In the genomic region with DNA sequence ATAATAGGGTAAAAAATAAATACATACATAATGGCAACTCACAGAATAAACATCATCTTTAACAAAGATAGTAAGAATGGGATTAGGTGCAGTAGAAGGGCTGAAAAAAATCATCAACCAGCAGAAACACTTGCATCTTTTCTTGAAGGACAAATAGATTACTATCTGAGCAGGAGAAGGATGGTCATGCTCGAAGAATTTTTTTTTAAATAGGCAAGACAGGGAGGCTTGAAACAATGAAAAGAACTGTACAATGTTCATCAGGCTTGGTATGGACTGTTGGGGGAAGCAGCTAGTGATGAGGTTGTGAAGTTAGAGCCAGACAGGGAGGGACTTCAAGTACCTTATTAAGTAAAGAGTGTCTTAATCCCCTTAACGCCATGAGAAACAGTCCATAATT, we compare ENCODE assay signal across 1 cellular context.
TF ChIP-seq lines count a peak whose summit lies in the region.

No MANE protein-coding gene starts in this region.

TF ChIP-seq in IMR-90, 13 proteins besides CTCF, POLR2A, EP300 and RAD21:
- TF ChIP-seq SMC3 (IDR thresholded peaks at IDR 0.05; ENCODE audit: low read depth, low read length) = no peak
- TF ChIP-seq RFX5 (IDR thresholded peaks at IDR 0.05; ENCODE audit: low read depth, low read length) = no peak
- TF ChIP-seq, protein P1, sequence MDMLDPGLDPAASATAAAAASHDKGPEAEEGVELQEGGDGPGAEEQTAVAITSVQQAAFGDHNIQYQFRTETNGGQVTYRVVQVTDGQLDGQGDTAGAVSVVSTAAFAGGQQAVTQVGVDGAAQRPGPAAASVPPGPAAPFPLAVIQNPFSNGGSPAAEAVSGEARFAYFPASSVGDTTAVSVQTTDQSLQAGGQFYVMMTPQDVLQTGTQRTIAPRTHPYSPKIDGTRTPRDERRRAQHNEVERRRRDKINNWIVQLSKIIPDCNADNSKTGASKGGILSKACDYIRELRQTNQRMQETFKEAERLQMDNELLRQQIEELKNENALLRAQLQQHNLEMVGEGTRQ (IDR thresholded peaks at IDR 0.05; ENCODE audit: low read depth, low read length) = no peak
- no peak for TF ChIP-seq MXI1 (IDR thresholded peaks at IDR 0.05; ENCODE audit: borderline replicate concordance, low read depth, low read length)
- TF ChIP-seq BHLHE40 (IDR thresholded peaks at IDR 0.05; ENCODE audit: low read depth, low read length) = no peak
- no peak for TF ChIP-seq MAFK (IDR thresholded peaks at IDR 0.05; ENCODE audit: low read depth, low read length)
- TF ChIP-seq CEBPB (IDR thresholded peaks at IDR 0.05; ENCODE audit: low read depth, low read length) = no peak
- no peak for TF ChIP-seq FOS (IDR thresholded peaks at IDR 0.05; ENCODE audit: low read depth, low read length)
- no peak for TF ChIP-seq NFE2L2 (IDR thresholded peaks at IDR 0.05; ENCODE audit: low read depth, low read length)
- TF ChIP-seq MAZ (IDR thresholded peaks at IDR 0.05; ENCODE audit: borderline replicate concordance, low read depth, low read length) = no peak
- TF ChIP-seq RCOR1 (IDR thresholded peaks at IDR 0.05; ENCODE audit: insufficient replicate concordance, low read length) = no peak
- TF ChIP-seq, protein P2, sequence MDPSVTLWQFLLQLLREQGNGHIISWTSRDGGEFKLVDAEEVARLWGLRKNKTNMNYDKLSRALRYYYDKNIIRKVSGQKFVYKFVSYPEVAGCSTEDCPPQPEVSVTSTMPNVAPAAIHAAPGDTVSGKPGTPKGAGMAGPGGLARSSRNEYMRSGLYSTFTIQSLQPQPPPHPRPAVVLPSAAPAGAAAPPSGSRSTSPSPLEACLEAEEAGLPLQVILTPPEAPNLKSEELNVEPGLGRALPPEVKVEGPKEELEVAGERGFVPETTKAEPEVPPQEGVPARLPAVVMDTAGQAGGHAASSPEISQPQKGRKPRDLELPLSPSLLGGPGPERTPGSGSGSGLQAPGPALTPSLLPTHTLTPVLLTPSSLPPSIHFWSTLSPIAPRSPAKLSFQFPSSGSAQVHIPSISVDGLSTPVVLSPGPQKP (IDR thresholded peaks at IDR 0.05; ENCODE audit: borderline replicate concordance, low read depth, low read length) = no peak
- no peak for TF ChIP-seq CHD1 (IDR thresholded peaks at IDR 0.05; ENCODE audit: low read depth, low read length)
